ENCODE assay signal across 9 cellular contexts in genomic region chr2:106572541-106573148, GRCh38.
DNase-seq lines count a peak whose midpoint lies in the region; ATAC-seq, FAIRE-seq and TF ChIP-seq lines count a peak whose summit lies in the region.
"Had no signal": no experiment of that assay in that cellular context is flagged by ENCODE, and none has a peak within 500 bp of the region (broad histone marks: within the 10 kb centered on the region; RNA-seq: fewer than 3 reads in every experiment).

No MANE protein-coding gene starts in this region.

- in situ Hi-C loops in K562 (cut with MboI): no loop called here

- FAIRE-seq in K562 (lab: Jason Lieb, UNC): peak; percentile 57
- FAIRE-seq: A204.1 had no signal

- H3K9me1 ChIP-seq in K562 (ENCODE audit: control insufficient read depth, insufficient read depth, low read length): no peaks in the 10 kb centered on the region

- no peak overlapping the region for H3K4me2 ChIP-seq in K562 (ENCODE audit: insufficient read depth, low read length)

- H3K36me3 ChIP-seq in K562 (ENCODE audit: control insufficient read depth, insufficient read depth, low read length): no peaks in the 10 kb centered on the region

- no peaks in the 10 kb centered on the region for H3K9me3 ChIP-seq in K562 (replicated peaks; ENCODE audit: control insufficient read depth, insufficient read depth, low read depth, low read length)

- TF ChIP-seq RAD21 in K562 (CRISPR knock-in tag; conservative IDR thresholded peaks at IDR 0.05 in 1 of 2, IDR thresholded peaks at IDR 0.05 in 1 of 2): peak in 1 of 2 experiments; percentile 21; a peak in 1 of 4 replicates

- intact Hi-C loops in K562 (cut with micrococcal nuclease): no loop called here

- H2AFZ ChIP-seq in K562 (ENCODE audit: low read depth, low read length): no peak overlapping the region

- H3K4me3 ChIP-seq in K562: no peak overlapping the region

- H3K27ac Mint-ChIP-seq in neural crest cell (ENCODE audit: unreplicated experiment): no peak overlapping the region

- no peaks in the 10 kb centered on the region for H3K79me2 ChIP-seq in K562 (ENCODE audit: control insufficient read depth, insufficient read depth, low read length)

- H3K27me3 Mint-ChIP-seq in neural crest cell (ENCODE audit: low read depth): peaks cover 38% of the 10 kb centered on the region

- no peak overlapping the region for H3K9ac ChIP-seq in K562 (ENCODE audit: insufficient read depth in 1 of 2, low read depth in 2 of 2, low read length in 2 of 2)

- no peak for TF ChIP-seq EP300 in K562 (IDR thresholded peaks at IDR 0.05; ENCODE audit: low read length)

- DNase-seq in DMS 273 (lab: John Stamatoyannopoulos, UW; ENCODE audit: unreplicated experiment) (peak; percentile 64), DMS 273 treated with DMSO at 0.1 percent for 48 hours (lab: John Stamatoyannopoulos, UW) (no peak), HT-29 (ENCODE audit: low spot score) (peak; percentile 16), K562 (ENCODE audit: extremely low read depth in 1 of 4, low spot score in 3 of 4) (peak; percentile 18 to 56 (median 34)), neural crest cell (ENCODE audit: low read depth, low spot score) (no peak), germinal center (ENCODE audit: low spot score) (no peak)

- peaks cover 0 to 6% of the 10 kb centered on the region in 2 experiments; a peak in 2 of 5 replicates for H3K27me3 ChIP-seq in K562 (ENCODE audit: control insufficient read depth in 2 of 2, insufficient read depth in 2 of 2, low read length in 2 of 2)

- H3K4me1 Mint-ChIP-seq in neural crest cell: peaks cover 5% of the 10 kb centered on the region

- H3K4me1 ChIP-seq in K562 (replicated peaks in 1 of 2; ENCODE audit: control insufficient read depth in 2 of 2, insufficient read depth in 2 of 2, low read length in 2 of 2): no peaks in the 10 kb centered on the region

- TF ChIP-seq POLR2A in K562 (conservative IDR thresholded peaks at IDR 0.05): no peak

- no peaks in the 10 kb centered on the region for H4K20me1 ChIP-seq in K562 (replicated peaks; ENCODE audit: control insufficient read depth, insufficient read depth, low read length)

- H3K9me3 Mint-ChIP-seq in neural crest cell: no peaks in the 10 kb centered on the region

- TF ChIP-seq CTCF in K562 (IDR thresholded peaks at IDR 0.05 in 2 of 3, conservative IDR thresholded peaks at IDR 0.05 in 1 of 3; ENCODE audit: insufficient read depth in 2 of 3, low read depth in 1 of 3, low read length in 3 of 3) (peak; percentile 49 to 54 (median 53)), neural crest cell (conservative IDR thresholded peaks at IDR 0.05) (peak; percentile 77)

- CTCF ChIA-PET in K562 (lab: Yijun Ruan, JAX; ENCODE audit: low intra/inter-chr PET ratio): no interaction called here

- no TSS peak for BruUV-seq in K562 (replicated peaks; lab: Mats Ljungman, UMichigan)

- POLR2A ChIA-PET in K562 (lab: Yijun Ruan, JAX): no interaction called here

- H3K27ac ChIP-seq in K562 (ENCODE audit: extremely low read depth, low read depth, low read length): no peak overlapping the region

- no peaks in the 10 kb centered on the region for H3K36me3 Mint-ChIP-seq in neural crest cell (ENCODE audit: low read depth)

- ATAC-seq in K562 (peak; percentile 66), GM18870 (IDR thresholded peaks at IDR 0.05; ENCODE audit: unreplicated experiment) (no peak), HG03565 (IDR thresholded peaks at IDR 0.05; ENCODE audit: unreplicated experiment) (no peak)

- H3K4me3 Mint-ChIP-seq in neural crest cell: no peak overlapping the region

- WGBS in K562 (ENCODE audit: insufficient coverage, low coverage, missing lambda C conversion rate): 0% methylated on average over 4 of the region's 4 CpGs

TF ChIP-seq in K562, 482 proteins besides CTCF, POLR2A, EP300 and RAD21:
- no peak for TF ChIP-seq ATF4 (CRISPR knock-in tag; IDR thresholded peaks at IDR 0.05)
- no peak for TF ChIP-seq CBFA2T3 (IDR thresholded peaks at IDR 0.05)
- TF ChIP-seq UBTF (IDR thresholded peaks at IDR 0.05; ENCODE audit: borderline replicate concordance in 1 of 2, low read depth in 2 of 2, low read length in 2 of 2): no peak
- TF ChIP-seq NFRKB (IDR thresholded peaks at IDR 0.05; ENCODE audit: low read depth): no peak
- no peak for TF ChIP-seq TCFL5 (CRISPR knock-in tag; conservative IDR thresholded peaks at IDR 0.05)
- no peak for TF ChIP-seq HOMEZ (CRISPR knock-in tag; IDR thresholded peaks at IDR 0.05)
- no peak for TF ChIP-seq ELF2 (CRISPR knock-in tag; IDR thresholded peaks at IDR 0.05)
- TF ChIP-seq VEZF1 (CRISPR knock-in tag; IDR thresholded peaks at IDR 0.05): no peak

Comparison
In these comparisons a context has a peak if more than half of its experiments do, and no peak if none do; other contexts are left out.
1. DNase-seq: peak in DMS 273 (single experiment), HT-29 (single experiment) and K562 (4 of 4); none in DMS 273 treated with DMSO at 0.1 percent for 48 hours (single experiment), neural crest cell (single experiment) and germinal center (single experiment).